In the genomic region with DNA sequence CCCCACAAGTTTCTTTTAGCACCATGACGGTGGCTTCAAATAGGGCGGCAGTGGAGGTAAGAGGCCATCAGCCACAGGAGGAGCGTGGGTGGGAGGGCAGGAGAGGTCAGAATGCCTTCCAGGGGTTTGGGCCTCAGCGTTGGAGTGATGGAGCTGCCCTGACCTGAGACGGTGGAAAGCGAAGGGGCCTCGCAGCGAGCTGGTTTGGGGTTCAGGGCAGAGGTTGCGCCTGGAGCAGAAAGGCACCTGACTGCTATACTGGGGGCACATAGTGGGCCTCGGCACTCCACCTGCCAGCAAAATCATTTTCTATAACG, we compare ENCODE assay signal across 8 cellular contexts. TPM values are rescaled to one million over a fixed set of nuclear protein-coding genes. Genes with fewer than 3 reads are reported as not detected.
DNase-seq lines count a peak whose midpoint lies in the region; ATAC-seq, FAIRE-seq and TF ChIP-seq lines count a peak whose summit lies in the region.

No MANE protein-coding gene starts in this region.

- H3K27ac ChIP-seq in 22Rv1 (peak overlapping the region; percentile 84), mucosa of rectum (ENCODE audit: low read depth in 2 of 2, low read length in 2 of 2) (peak overlapping the region; percentile 93 to 95)

- H3K27me3 ChIP-seq in bronchial epithelial cell (ENCODE audit: control insufficient read depth, insufficient read depth, low read length), result no peaks in the 10 kb centered on the region
- no peaks in the 10 kb centered on the region for H3K27me3 ChIP-seq in mucosa of rectum (ENCODE audit: control insufficient read depth in 2 of 2, insufficient read depth in 2 of 2, low read length in 2 of 2)

- peaks cover 19 to 31% (median 30%) of the 10 kb centered on the region in 3 donors for H3K4me1 Mint-ChIP-seq in IgD-negative memory B cell

- no peaks in the 10 kb centered on the region for H3K9me3 Mint-ChIP-seq in IgD-negative memory B cell

- H3K4me1 ChIP-seq in mucosa of rectum (ENCODE audit: control insufficient read depth in 2 of 2, insufficient read depth in 2 of 2, low read length in 2 of 2), result peaks cover 22 to 24% of the 10 kb centered on the region in 2 donors

- DNase-seq in bronchial epithelial cell (ENCODE audit: low read depth), result no peak
- no peak for DNase-seq in iPS-NIHi11 (ENCODE audit: low spot score)
- DNase-seq in NCI-H526 (lab: John Stamatoyannopoulos, UW), result no peak
- no peak for DNase-seq in RKO (ENCODE audit: low spot score)

- H3K4me3 ChIP-seq in bronchial epithelial cell (ENCODE audit: low read depth, low read length) (peak overlapping the region; percentile 69), mucosa of rectum (ENCODE audit: low read length in 2 of 2) (peak overlapping the region; percentile 79 to 92)

- H3K36me3 ChIP-seq in bronchial epithelial cell (ENCODE audit: control insufficient read depth, insufficient read depth, low read length) (no peaks in the 10 kb centered on the region), mucosa of rectum (ENCODE audit: control insufficient read depth in 2 of 2, insufficient read depth in 2 of 2, low read length in 2 of 2) (no peaks in the 10 kb centered on the region)

- H3K27ac Mint-ChIP-seq in IgD-negative memory B cell, result peak overlapping the region; percentile 14 to 95 (median 59)

- TF ChIP-seq CTCF in 22Rv1 (IDR thresholded peaks at IDR 0.05) (no peak), bronchial epithelial cell (IDR thresholded peaks at IDR 0.05; ENCODE audit: insufficient read depth, low read length, severe bottlenecking) (no peak)

- peak overlapping the region; percentile 88 to 98 (median 92) for H3K4me3 Mint-ChIP-seq in IgD-negative memory B cell

- peaks cover 2% of the 10 kb centered on the region for H3K36me3 Mint-ChIP-seq in IgD-negative memory B cell

- H3K9ac ChIP-seq in mucosa of rectum (ENCODE audit: low read depth in 1 of 2, low read length in 2 of 2), result peak overlapping the region in 1 of 2 donors; percentile 51

- ATAC-seq in GM18502 (IDR thresholded peaks at IDR 0.05; ENCODE audit: poor library complexity, unreplicated experiment), result no peak

- H3K9me3 ChIP-seq in mucosa of rectum (ENCODE audit: control insufficient read depth in 2 of 2, low read length in 2 of 2), result no peaks in the 10 kb centered on the region

- no peak for FAIRE-seq in bronchial epithelial cell (lab: Jason Lieb, UNC)

- H3K27me3 Mint-ChIP-seq in IgD-negative memory B cell, result no peaks in the 10 kb centered on the region

RNA-seq across cellular contexts. Expression of a gene that starts 0.4 kb away (rescaled TPM):
- 20.5 TPM for polyA plus RNA-seq in IgD-negative memory B cell
- total RNA-seq in bronchial epithelial cell, result 21.1 and 24.8 TPM in 2 replicates

RNA-seq across cellular contexts. Expression of a gene that starts 53.4 kb away (rescaled TPM):
- 1.7 TPM for polyA plus RNA-seq in IgD-negative memory B cell
- 5.1 and 8.2 TPM in 2 replicates for total RNA-seq in bronchial epithelial cell
